1 cellular context compared by ENCODE assay signal in genomic region chr1:150561830-150562367, GRCh38.
TF ChIP-seq lines count a peak whose summit lies in the region.

No MANE protein-coding gene starts in this region.

TF ChIP-seq in HepG2, 621 proteins besides CTCF, POLR2A, EP300 and RAD21 (continues in another document):
- TF ChIP-seq ATF1 (CRISPR knock-in tag; IDR thresholded peaks at IDR 0.05) (no peak), SAFB2 (CRISPR knock-in tag; IDR thresholded peaks at IDR 0.05; ENCODE audit: borderline replicate concordance, low read depth) (no peak; the same call in 1 of the 2 replicates), HNF1B (CRISPR knock-in tag; IDR thresholded peaks at IDR 0.05) (no peak), ZNF670 (CRISPR knock-in tag; IDR thresholded peaks at IDR 0.05; ENCODE audit: borderline replicate concordance) (no peak), ZFP37 (CRISPR knock-in tag; IDR thresholded peaks at IDR 0.05; ENCODE audit: borderline replicate concordance) (no peak; the same call in 1 of the 2 replicates), TMF1 (CRISPR knock-in tag; IDR thresholded peaks at IDR 0.05; ENCODE audit: low read depth) (no peak), TCF7 (IDR thresholded peaks at IDR 0.05; ENCODE audit: low read depth) (0 out of 2 replicates have a peak, but pooled peaks have one; percentile 20), SUZ12 (IDR thresholded peaks at IDR 0.05; ENCODE audit: low read depth, low read length) (no peak), SRY (CRISPR knock-in tag; IDR thresholded peaks at IDR 0.05) (0 out of 2 replicates have a peak, but pooled peaks have one; percentile 62), PHF8 (CRISPR knock-in tag; IDR thresholded peaks at IDR 0.05) (peak; percentile 47; the same call in 1 of the 2 replicates), FLYWCH1 (CRISPR knock-in tag; IDR thresholded peaks at IDR 0.05) (no peak), KDM4B (CRISPR knock-in tag; IDR thresholded peaks at IDR 0.05) (peak; percentile 85; the same call in 1 of the 2 replicates), ZNF564 (CRISPR knock-in tag; IDR thresholded peaks at IDR 0.05) (no peak), ZFP90 (CRISPR knock-in tag; IDR thresholded peaks at IDR 0.05; ENCODE audit: borderline replicate concordance) (no peak), BRCA1 (CRISPR knock-in tag; IDR thresholded peaks at IDR 0.05) (no peak), ZFAT (CRISPR knock-in tag; conservative IDR thresholded peaks at IDR 0.05) (no peak), MIER3 (CRISPR knock-in tag; IDR thresholded peaks at IDR 0.05; ENCODE audit: borderline replicate concordance) (peak; percentile 87; the same call in 1 of the 2 replicates), ZNF44 (CRISPR knock-in tag; IDR thresholded peaks at IDR 0.05) (no peak), KDM5B (CRISPR knock-in tag; IDR thresholded peaks at IDR 0.05; ENCODE audit: borderline replicate concordance) (no peak; the same call in 1 of the 2 replicates), AHR (CRISPR knock-in tag; IDR thresholded peaks at IDR 0.05) (0 out of 2 replicates have a peak, but pooled peaks have one; percentile 69), ZNF878 (CRISPR knock-in tag; IDR thresholded peaks at IDR 0.05) (peak; percentile 52; the same call in 1 of the 2 replicates), ZNF496 (CRISPR knock-in tag; IDR thresholded peaks at IDR 0.05; ENCODE audit: insufficient replicate concordance) (no peak), DMTF1 (CRISPR knock-in tag; IDR thresholded peaks at IDR 0.05) (no peak), ZNF253 (CRISPR knock-in tag; IDR thresholded peaks at IDR 0.05; ENCODE audit: borderline replicate concordance) (no peak), ZKSCAN1 (IDR thresholded peaks at IDR 0.05; ENCODE audit: low read length) (no peak), ZNF788 (CRISPR knock-in tag; IDR thresholded peaks at IDR 0.05; ENCODE audit: borderline replicate concordance) (peak; percentile 73; the same call in 1 of the 2 replicates), ZNF407 (CRISPR knock-in tag; IDR thresholded peaks at IDR 0.05; ENCODE audit: not compliant biosample characterization) (no peak), YEATS2 (CRISPR knock-in tag; IDR thresholded peaks at IDR 0.05; ENCODE audit: borderline replicate concordance) (peak; percentile 57; the same call in 1 of the 2 replicates), RXRB (CRISPR knock-in tag; IDR thresholded peaks at IDR 0.05; ENCODE audit: borderline replicate concordance) (peak; percentile 87), ZNF776 (CRISPR knock-in tag; IDR thresholded peaks at IDR 0.05) (no peak), ZBTB8A (CRISPR knock-in tag; IDR thresholded peaks at IDR 0.05; ENCODE audit: borderline replicate concordance, low read depth) (no peak; the same call in 1 of the 2 replicates), ZNF567 (CRISPR knock-in tag; IDR thresholded peaks at IDR 0.05; ENCODE audit: borderline replicate concordance) (no peak), ARHGAP35 (CRISPR knock-in tag; IDR thresholded peaks at IDR 0.05; ENCODE audit: borderline replicate concordance) (no peak), HIC2 (CRISPR knock-in tag; IDR thresholded peaks at IDR 0.05; ENCODE audit: low read depth) (0 out of 2 replicates have a peak, but pooled peaks have one; percentile 43), MED13 (CRISPR knock-in tag; IDR thresholded peaks at IDR 0.05) (0 out of 2 replicates have a peak, but pooled peaks have one; percentile 77)
- TF ChIP-seq, protein P1, sequence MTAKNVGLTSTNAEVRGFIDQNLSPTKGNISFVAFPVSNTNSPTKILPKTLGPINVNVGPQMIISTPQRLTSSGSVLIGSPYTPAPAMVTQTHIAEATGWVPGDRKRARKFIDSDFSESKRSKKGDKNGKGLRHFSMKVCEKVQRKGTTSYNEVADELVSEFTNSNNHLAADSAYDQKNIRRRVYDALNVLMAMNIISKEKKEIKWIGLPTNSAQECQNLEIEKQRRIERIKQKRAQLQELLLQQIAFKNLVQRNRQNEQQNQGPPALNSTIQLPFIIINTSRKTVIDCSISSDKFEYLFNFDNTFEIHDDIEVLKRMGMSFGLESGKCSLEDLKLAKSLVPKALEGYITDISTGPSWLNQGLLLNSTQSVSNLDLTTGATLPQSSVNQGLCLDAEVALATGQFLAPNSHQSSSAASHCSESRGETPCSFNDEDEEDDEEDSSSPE (CRISPR knock-in tag; IDR thresholded peaks at IDR 0.05): no peak
- TF ChIP-seq, protein P2, sequence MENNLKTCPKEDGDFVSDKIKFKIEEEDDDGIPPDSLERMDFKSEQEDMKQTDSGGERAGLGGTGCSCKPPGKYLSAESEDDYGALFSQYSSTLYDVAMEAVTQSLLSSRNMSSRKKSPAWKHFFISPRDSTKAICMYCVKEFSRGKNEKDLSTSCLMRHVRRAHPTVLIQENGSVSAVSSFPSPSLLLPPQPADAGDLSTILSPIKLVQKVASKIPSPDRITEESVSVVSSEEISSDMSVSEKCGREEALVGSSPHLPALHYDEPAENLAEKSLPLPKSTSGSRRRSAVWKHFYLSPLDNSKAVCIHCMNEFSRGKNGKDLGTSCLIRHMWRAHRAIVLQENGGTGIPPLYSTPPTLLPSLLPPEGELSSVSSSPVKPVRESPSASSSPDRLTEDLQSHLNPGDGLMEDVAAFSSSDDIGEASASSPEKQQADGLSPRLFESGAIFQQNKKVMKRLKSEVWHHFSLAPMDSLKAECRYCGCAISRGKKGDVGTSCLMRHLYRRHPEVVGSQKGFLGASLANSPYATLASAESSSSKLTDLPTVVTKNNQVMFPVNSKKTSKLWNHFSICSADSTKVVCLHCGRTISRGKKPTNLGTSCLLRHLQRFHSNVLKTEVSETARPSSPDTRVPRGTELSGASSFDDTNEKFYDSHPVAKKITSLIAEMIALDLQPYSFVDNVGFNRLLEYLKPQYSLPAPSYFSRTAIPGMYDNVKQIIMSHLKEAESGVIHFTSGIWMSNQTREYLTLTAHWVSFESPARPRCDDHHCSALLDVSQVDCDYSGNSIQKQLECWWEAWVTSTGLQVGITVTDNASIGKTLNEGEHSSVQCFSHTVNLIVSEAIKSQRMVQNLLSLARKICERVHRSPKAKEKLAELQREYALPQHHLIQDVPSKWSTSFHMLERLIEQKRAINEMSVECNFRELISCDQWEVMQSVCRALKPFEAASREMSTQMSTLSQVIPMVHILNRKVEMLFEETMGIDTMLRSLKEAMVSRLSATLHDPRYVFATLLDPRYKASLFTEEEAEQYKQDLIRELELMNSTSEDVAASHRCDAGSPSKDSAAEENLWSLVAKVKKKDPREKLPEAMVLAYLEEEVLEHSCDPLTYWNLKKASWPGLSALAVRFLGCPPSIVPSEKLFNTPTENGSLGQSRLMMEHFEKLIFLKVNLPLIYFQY (CRISPR knock-in tag; IDR thresholded peaks at IDR 0.05; ENCODE audit: borderline replicate concordance): peak; percentile 68; the same call in 1 of the 2 replicates
- TF ChIP-seq, protein P3, sequence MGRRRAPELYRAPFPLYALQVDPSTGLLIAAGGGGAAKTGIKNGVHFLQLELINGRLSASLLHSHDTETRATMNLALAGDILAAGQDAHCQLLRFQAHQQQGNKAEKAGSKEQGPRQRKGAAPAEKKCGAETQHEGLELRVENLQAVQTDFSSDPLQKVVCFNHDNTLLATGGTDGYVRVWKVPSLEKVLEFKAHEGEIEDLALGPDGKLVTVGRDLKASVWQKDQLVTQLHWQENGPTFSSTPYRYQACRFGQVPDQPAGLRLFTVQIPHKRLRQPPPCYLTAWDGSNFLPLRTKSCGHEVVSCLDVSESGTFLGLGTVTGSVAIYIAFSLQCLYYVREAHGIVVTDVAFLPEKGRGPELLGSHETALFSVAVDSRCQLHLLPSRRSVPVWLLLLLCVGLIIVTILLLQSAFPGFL (CRISPR knock-in tag; IDR thresholded peaks at IDR 0.05): no peak
